2 cellular contexts compared by ENCODE assay signal in genomic region chr16:23579371-23579770, GRCh38.
TF ChIP-seq lines count a peak whose summit lies in the region.

No MANE protein-coding gene starts in this region.

TF ChIP-seq in HepG2, 621 proteins besides CTCF, POLR2A, EP300 and RAD21 (continues in another document):
- no peak for TF ChIP-seq SIX1 (CRISPR knock-in tag; IDR thresholded peaks at IDR 0.05; ENCODE audit: borderline replicate concordance)
- TF ChIP-seq RNF2 (conservative IDR thresholded peaks at IDR 0.05; ENCODE audit: low read depth) = no peak
- TF ChIP-seq IKZF1 (IDR thresholded peaks at IDR 0.05) = 0 out of 2 replicates have a peak, but pooled peaks have one; percentile 48
- TF ChIP-seq ZNF619 (CRISPR knock-in tag; IDR thresholded peaks at IDR 0.05) = 0 out of 2 replicates have a peak, but pooled peaks have one; percentile 51
- no peak for TF ChIP-seq PTBP1 (IDR thresholded peaks at IDR 0.05; ENCODE audit: low read depth, low read length, poor library complexity, severe bottlenecking)
- no peak for TF ChIP-seq ZNF362 (CRISPR knock-in tag; IDR thresholded peaks at IDR 0.05; ENCODE audit: borderline replicate concordance)
- no peak for TF ChIP-seq DMTF1 (CRISPR knock-in tag; IDR thresholded peaks at IDR 0.05)
- no peak for TF ChIP-seq ZNF674 (CRISPR knock-in tag; IDR thresholded peaks at IDR 0.05; ENCODE audit: low read depth)
- TF ChIP-seq ZNF276 (CRISPR knock-in tag; IDR thresholded peaks at IDR 0.05; ENCODE audit: low read depth) = no peak
- TF ChIP-seq ZMYM3 (CRISPR knock-in tag; IDR thresholded peaks at IDR 0.05) = 0 out of 2 replicates have a peak, but pooled peaks have one; percentile 36
- TF ChIP-seq ATRX (CRISPR knock-in tag; IDR thresholded peaks at IDR 0.05; ENCODE audit: borderline replicate concordance) = no peak
- TF ChIP-seq SAFB2 (CRISPR knock-in tag; IDR thresholded peaks at IDR 0.05; ENCODE audit: borderline replicate concordance, low read depth) = no peak
- no peak for TF ChIP-seq CREB3 (CRISPR knock-in tag; IDR thresholded peaks at IDR 0.05)
- 0 out of 2 replicates have a peak, but pooled peaks have one; percentile 17 for TF ChIP-seq AHDC1 (CRISPR knock-in tag; IDR thresholded peaks at IDR 0.05; ENCODE audit: borderline replicate concordance)

TF ChIP-seq in HEK293, 187 proteins besides CTCF, POLR2A, EP300 and RAD21:
- no peak for TF ChIP-seq BCL11B (tag by site-specific recombination; IDR thresholded peaks at IDR 0.05; ENCODE audit: low read depth)
- TF ChIP-seq ZNF580 (tag by site-specific recombination; IDR thresholded peaks at IDR 0.05) = peak; percentile 89
- peak; percentile 54 for TF ChIP-seq ZSCAN4 (tag by site-specific recombination; IDR thresholded peaks at IDR 0.05)
- peak; percentile 100 for TF ChIP-seq ZNF146 (tag by site-specific recombination; IDR thresholded peaks at IDR 0.05)
- no peak for TF ChIP-seq ZNF335 (tag by site-specific recombination; conservative IDR thresholded peaks at IDR 0.05)
- 0 out of 2 replicates have a peak, but pooled peaks have one; percentile 14 for TF ChIP-seq ZNF239 (tag by site-specific recombination; IDR thresholded peaks at IDR 0.05)
